35 cellular contexts compared by ENCODE assay signal in genomic region chr14:25044299-25044698, GRCh38. TPM values are rescaled to one million over a fixed set of nuclear protein-coding genes. Genes with fewer than 3 reads are reported as not detected.
"Had no signal": no experiment of that assay in that cellular context is flagged by ENCODE, and none has a peak within 500 bp of the region (broad histone marks: within the 10 kb centered on the region; RNA-seq: fewer than 3 reads in every experiment).

No MANE protein-coding gene starts in this region.

- ATAC-seq: activated CD4-positive, alpha-beta T cell treated with anti-CD3 and anti-CD28 coated beads for 36 hours; activated CD8-positive, alpha-beta memory T cell treated with anti-CD3 and anti-CD28 coated beads, Interleukin-2, amount 10 ng/mL, durations not matched to agents 7 days and 5 days; activated CD8-positive, alpha-beta T cell treated with anti-CD3 and anti-CD28 coated beads, Interleukin-2, amount 10 ng/mL, durations not matched to agents 7 days and 5 days; activated naive CD8-positive, alpha-beta T cell treated with anti-CD3 and anti-CD28 coated beads, Interleukin-2, amount 50 U/mL, for 24 hours; body of pancreas; gastroesophageal sphincter; T-helper 17 cell had no signal

- H3K27ac ChIP-seq: adrenal gland, body of pancreas, epithelial cell of prostate, esophagus squamous epithelium, gastroesophageal sphincter had no signal

- H3K9me3 ChIP-seq: adrenal gland, body of pancreas, esophagus squamous epithelium, gastroesophageal sphincter had no signal

- H3K9me3 Mint-ChIP-seq: activated CD4-positive, alpha-beta memory T cell treated with anti-CD3 and anti-CD28 coated beads for 36 hours; activated CD4-positive, alpha-beta T cell treated with anti-CD3 and anti-CD28 coated beads, Interleukin-2, amount 10 ng/mL, durations not matched to agents 24 days and 14 days; activated naive CD4-positive, alpha-beta T cell treated with anti-CD3 and anti-CD28 coated beads for 36 hours; activated naive CD4-positive, alpha-beta T cell treated with anti-CD3 and anti-CD28 coated beads, Interleukin-2, amount 50 U/mL, for 24 hours; activated naive CD8-positive, alpha-beta T cell treated with anti-CD3 and anti-CD28 coated beads for 36 hours; activated naive CD8-positive, alpha-beta T cell treated with anti-CD3 and anti-CD28 coated beads, Interleukin-2, amount 50 U/mL, for 24 hours; activated T-helper 1 cell treated with anti-CD3 and anti-CD28 coated beads, Interleukin-12 subunit alpha, Interleukin-12 subunit beta, Interleukin-2, Interleukin-4 antibody, amounts not matched to agents 30 ng/mL and 10 ng/mL and 1 ng/mL, durations not matched to agents 14 hours and 24 hours and 36 hours; activated T-helper 2 cell treated with anti-CD3 and anti-CD28 coated beads, Interferon-gamma antibody, Interleukin-2, Interleukin-4, amounts not matched to agents 10 μg/mL and 5 μg/mL and 100 μg/mL, durations not matched to agents 14 hours and 24 hours and 36 hours; T-helper 2 cell treated with Interferon-gamma antibody and Interleukin-4, amounts not matched to agents 5 μg/mL and 100 μg/mL, for 36 hours had no signal

- H3K36me3 Mint-ChIP-seq: activated CD4-positive, alpha-beta memory T cell treated with anti-CD3 and anti-CD28 coated beads for 36 hours; activated CD8-positive, alpha-beta memory T cell treated with anti-CD3 and anti-CD28 coated beads, Interleukin-2, amount 10 ng/mL, durations not matched to agents 7 days and 5 days; activated naive CD4-positive, alpha-beta T cell treated with anti-CD3 and anti-CD28 coated beads, Interleukin-2, amount 50 U/mL, for 24 hours; activated naive CD8-positive, alpha-beta T cell treated with anti-CD3 and anti-CD28 coated beads for 36 hours had no signal

- H3K4me3 ChIP-seq: adrenal gland, body of pancreas, esophagus squamous epithelium, gastroesophageal sphincter had no signal

- H3K4me3 Mint-ChIP-seq: activated CD4-positive, alpha-beta memory T cell treated with anti-CD3 and anti-CD28 coated beads for 36 hours; activated CD4-positive, alpha-beta T cell treated with anti-CD3 and anti-CD28 coated beads for 36 hours; activated CD4-positive, alpha-beta T cell treated with anti-CD3 and anti-CD28 coated beads, Interleukin-2, amount 10 ng/mL, durations not matched to agents 24 days and 14 days; activated CD8-positive, alpha-beta memory T cell treated with anti-CD3 and anti-CD28 coated beads, Interleukin-2, amount 10 ng/mL, durations not matched to agents 7 days and 5 days; activated CD8-positive, alpha-beta T cell treated with anti-CD3 and anti-CD28 coated beads, Interleukin-2, amount 10 ng/mL, durations not matched to agents 7 days and 5 days; activated naive CD4-positive, alpha-beta T cell treated with anti-CD3 and anti-CD28 coated beads for 36 hours; activated naive CD4-positive, alpha-beta T cell treated with anti-CD3 and anti-CD28 coated beads, Interleukin-2, amount 50 U/mL, for 24 hours; activated naive CD8-positive, alpha-beta T cell treated with anti-CD3 and anti-CD28 coated beads for 36 hours; activated naive CD8-positive, alpha-beta T cell treated with anti-CD3 and anti-CD28 coated beads, Interleukin-2, amount 50 U/mL, for 24 hours; activated T-helper 1 cell treated with anti-CD3 and anti-CD28 coated beads, Interleukin-12 subunit alpha, Interleukin-12 subunit beta, Interleukin-2, Interleukin-4 antibody, amounts not matched to agents 30 ng/mL and 10 ng/mL and 1 ng/mL, durations not matched to agents 14 hours and 24 hours and 36 hours; T-helper 17 cell; T-helper 2 cell treated with Interferon-gamma antibody and Interleukin-4, amounts not matched to agents 5 μg/mL and 100 μg/mL, for 36 hours had no signal

- H3K36me3 ChIP-seq: adrenal gland, esophagus squamous epithelium, gastroesophageal sphincter had no signal

- H3K27ac Mint-ChIP-seq: activated CD4-positive, alpha-beta memory T cell treated with anti-CD3 and anti-CD28 coated beads for 36 hours; activated CD4-positive, alpha-beta T cell treated with anti-CD3 and anti-CD28 coated beads for 36 hours; activated CD4-positive, alpha-beta T cell treated with anti-CD3 and anti-CD28 coated beads, Interleukin-2, amount 10 ng/mL, durations not matched to agents 24 days and 14 days; activated CD8-positive, alpha-beta memory T cell treated with anti-CD3 and anti-CD28 coated beads, Interleukin-2, amount 10 ng/mL, durations not matched to agents 7 days and 5 days; activated CD8-positive, alpha-beta T cell treated with anti-CD3 and anti-CD28 coated beads, Interleukin-2, amount 10 ng/mL, durations not matched to agents 7 days and 5 days; activated naive CD4-positive, alpha-beta T cell treated with anti-CD3 and anti-CD28 coated beads for 36 hours; activated naive CD4-positive, alpha-beta T cell treated with anti-CD3 and anti-CD28 coated beads, Interleukin-2, amount 50 U/mL, for 24 hours; activated naive CD8-positive, alpha-beta T cell treated with anti-CD3 and anti-CD28 coated beads for 36 hours; activated naive CD8-positive, alpha-beta T cell treated with anti-CD3 and anti-CD28 coated beads, Interleukin-2, amount 50 U/mL, for 24 hours; activated T-helper 1 cell treated with anti-CD3 and anti-CD28 coated beads, Interleukin-12 subunit alpha, Interleukin-12 subunit beta, Interleukin-2, Interleukin-4 antibody, amounts not matched to agents 30 ng/mL and 10 ng/mL and 1 ng/mL, durations not matched to agents 14 hours and 24 hours and 36 hours; activated T-helper 2 cell treated with anti-CD3 and anti-CD28 coated beads, Interferon-gamma antibody, Interleukin-2, Interleukin-4, amounts not matched to agents 10 μg/mL and 5 μg/mL and 100 μg/mL, durations not matched to agents 14 hours and 24 hours and 36 hours; T-helper 17 cell; T-helper 2 cell treated with Interferon-gamma antibody and Interleukin-4, amounts not matched to agents 5 μg/mL and 100 μg/mL, for 36 hours had no signal

- FAIRE-seq: colon, endometrium, endothelial cell of umbilical vein had no signal

- H3K4me1 Mint-ChIP-seq: activated CD4-positive, alpha-beta T cell treated with anti-CD3 and anti-CD28 coated beads, Interleukin-2, amount 10 ng/mL, durations not matched to agents 24 days and 14 days; activated naive CD8-positive, alpha-beta T cell treated with anti-CD3 and anti-CD28 coated beads for 36 hours had no signal

- DNase-seq: activated CD4-positive, alpha-beta memory T cell treated with anti-CD3 and anti-CD28 coated beads for 36 hours; activated CD4-positive, alpha-beta T cell treated with anti-CD3 and anti-CD28 coated beads for 36 hours; activated CD4-positive, alpha-beta T cell treated with anti-CD3 and anti-CD28 coated beads, Interleukin-2, amount 10 ng/mL, durations not matched to agents 24 days and 14 days; activated CD4-positive, CD25-positive, alpha-beta regulatory T cell; activated CD4-positive, CD25-positive, alpha-beta regulatory T cell treated with anti-CD3 and anti-CD28 coated beads, Interleukin-2, amount 50 U/mL, for 72 hours; activated CD8-positive, alpha-beta memory T cell treated with anti-CD3 and anti-CD28 coated beads, Interleukin-2, amount 10 ng/mL, durations not matched to agents 7 days and 5 days; activated CD8-positive, alpha-beta memory T cell treated with anti-CD3 and anti-CD28 coated beads, Interleukin-2, amount 50 U/mL, for 4 hours; activated CD8-positive, alpha-beta T cell treated with anti-CD3 and anti-CD28 coated beads, Interleukin-2, amount 10 ng/mL, durations not matched to agents 7 days and 5 days; activated effector memory CD4-positive, alpha-beta T cell treated with anti-CD3 and anti-CD28 coated beads, Interleukin-2, amount 50 U/mL, for 16 hours; activated naive CD4-positive, alpha-beta T cell treated with anti-CD3 and anti-CD28 coated beads for 36 hours; activated naive CD8-positive, alpha-beta T cell treated with anti-CD3 and anti-CD28 coated beads for 36 hours; activated naive CD8-positive, alpha-beta T cell treated with anti-CD3 and anti-CD28 coated beads, Interleukin-2, amount 50 U/mL, for 24 hours; activated T-cell treated with anti-CD3 and anti-CD28 coated beads, Interleukin-2, amount 50 U/mL, for 1 hour; activated T-cell treated with anti-CD3 and anti-CD28 coated beads, Interleukin-2, amount 50 U/mL, for 48 hours; adrenal gland; amygdala; aorta; body of pancreas; caudate nucleus; cortex of kidney; effector CD8-positive, alpha-beta T cell; esophagus squamous epithelium; foreskin melanocyte; T-helper 1 cell; T-helper 17 cell; T1000 had no signal

- H3K27me3 ChIP-seq: body of pancreas, gastroesophageal sphincter had no signal

RNA-seq across cellular contexts. Expression of gene STXBP6, which starts 5.6 kb away (rescaled TPM):
- total RNA-seq: activated CD4-positive, alpha-beta memory T cell treated with anti-CD3 and anti-CD28 coated beads for 36 hours; activated CD4-positive, alpha-beta T cell treated with anti-CD3 and anti-CD28 coated beads for 36 hours; activated CD4-positive, alpha-beta T cell treated with anti-CD3 and anti-CD28 coated beads, Interleukin-2, amount 10 ng/mL, durations not matched to agents 24 days and 14 days; activated CD8-positive, alpha-beta memory T cell treated with anti-CD3 and anti-CD28 coated beads, Interleukin-2, amount 10 ng/mL, durations not matched to agents 7 days and 5 days; activated CD8-positive, alpha-beta T cell treated with anti-CD3 and anti-CD28 coated beads, Interleukin-2, amount 10 ng/mL, durations not matched to agents 7 days and 5 days; activated naive CD4-positive, alpha-beta T cell treated with anti-CD3 and anti-CD28 coated beads for 36 hours; activated naive CD8-positive, alpha-beta T cell treated with anti-CD3 and anti-CD28 coated beads for 36 hours; activated T-helper 1 cell treated with anti-CD3 and anti-CD28 coated beads, Interleukin-12 subunit alpha, Interleukin-12 subunit beta, Interleukin-2, Interleukin-4 antibody, amounts not matched to agents 30 ng/mL and 10 ng/mL and 1 ng/mL, durations not matched to agents 14 hours and 24 hours and 36 hours; activated T-helper 2 cell treated with anti-CD3 and anti-CD28 coated beads, Interferon-gamma antibody, Interleukin-2, Interleukin-4, amounts not matched to agents 10 μg/mL and 5 μg/mL and 100 μg/mL, durations not matched to agents 14 hours and 24 hours and 36 hours; endothelial cell of umbilical vein; T-helper 17 cell had no signal
